Comparison of ENCODE assay signal across 38 cellular contexts in the genomic region with DNA sequence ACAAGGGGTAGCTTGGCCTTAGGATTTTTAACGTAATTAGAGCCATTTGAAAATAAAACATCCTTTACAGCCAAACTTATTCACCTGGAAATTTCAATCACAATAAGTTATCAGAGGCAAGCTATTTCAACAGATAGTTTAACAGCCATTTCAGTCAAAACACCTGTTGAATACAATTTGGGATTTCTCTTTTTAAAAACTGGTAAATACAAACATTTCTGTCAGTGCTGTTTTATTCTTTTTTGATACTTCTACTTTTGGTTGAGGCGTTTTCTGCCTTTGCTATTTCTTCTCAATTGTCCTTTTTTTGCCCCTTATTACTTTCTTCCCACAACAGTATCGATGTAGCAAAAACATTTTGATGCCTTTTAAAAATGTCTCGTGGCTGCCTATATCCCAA. TPM values are rescaled to one million over a fixed set of nuclear protein-coding genes. Genes with fewer than 3 reads are reported as not detected.
"Had no signal": no experiment of that assay in that cellular context is flagged by ENCODE, and none has a peak within 500 bp of the region (broad histone marks: within the 10 kb centered on the region; RNA-seq: fewer than 3 reads in every experiment).

No MANE protein-coding gene starts in this region.

- H3K27ac Mint-ChIP-seq: activated B cell treated with CpG ODN at 0.5 μM for 24 hours; activated CD4-positive, alpha-beta memory T cell treated with anti-CD3 and anti-CD28 coated beads for 36 hours; activated CD4-positive, alpha-beta T cell treated with anti-CD3 and anti-CD28 coated beads, Interleukin-2, amount 10 ng/mL, durations not matched to agents 24 days and 14 days; activated CD8-positive, alpha-beta T cell treated with anti-CD3 and anti-CD28 coated beads for 36 hours; activated naive CD4-positive, alpha-beta T cell treated with anti-CD3 and anti-CD28 coated beads, Interleukin-2, amount 10 ng/mL, durations not matched to agents 7 days and 5 days; activated naive CD4-positive, alpha-beta T cell treated with anti-CD3 and anti-CD28 coated beads, Interleukin-2, amount 50 U/mL, for 24 hours; activated naive CD8-positive, alpha-beta T cell; activated naive CD8-positive, alpha-beta T cell treated with anti-CD3 and anti-CD28 coated beads, Interleukin-2, amount 10 ng/mL, durations not matched to agents 7 days and 5 days; activated naive CD8-positive, alpha-beta T cell treated with anti-CD3 and anti-CD28 coated beads, Interleukin-2, amount 50 U/mL, for 24 hours; activated T-cell treated with anti-CD3 and anti-CD28 coated beads, Interleukin-2, amount 50 U/mL, for 72 hours; activated T-helper 1 cell treated with anti-CD3 and anti-CD28 coated beads, Interleukin-12 subunit alpha, Interleukin-12 subunit beta, Interleukin-2, Interleukin-4 antibody, amounts not matched to agents 30 ng/mL and 10 ng/mL and 1 ng/mL, durations not matched to agents 14 hours and 24 hours and 36 hours; activated T-helper 17 cell treated with anti-CD3 and anti-CD28 coated beads, Interleukin-2, amount 50 U/mL, for 72 hours; brain; T-helper 1 cell treated with Interleukin-12 subunit alpha and Interleukin-12 subunit beta and Interleukin-4 antibody, amounts not matched to agents 30 μg/mL and 1 μg/mL, for 36 hours; T-helper 2 cell treated with Interferon-gamma antibody and Interleukin-4, amounts not matched to agents 5 μg/mL and 100 μg/mL, for 36 hours had no signal

- FAIRE-seq: bronchial epithelial cell, TTC549 had no signal

- H3K4me1 Mint-ChIP-seq: activated CD4-positive, alpha-beta T cell treated with anti-CD3 and anti-CD28 coated beads, Interleukin-2, amount 10 ng/mL, durations not matched to agents 24 days and 14 days; central memory CD8-positive, alpha-beta T cell had no signal

- H3K36me3 Mint-ChIP-seq: activated CD4-positive, alpha-beta memory T cell treated with anti-CD3 and anti-CD28 coated beads for 36 hours; activated naive CD4-positive, alpha-beta T cell treated with anti-CD3 and anti-CD28 coated beads, Interleukin-2, amount 10 ng/mL, durations not matched to agents 7 days and 5 days; activated naive CD4-positive, alpha-beta T cell treated with anti-CD3 and anti-CD28 coated beads, Interleukin-2, amount 50 U/mL, for 24 hours; activated naive CD8-positive, alpha-beta T cell; activated naive CD8-positive, alpha-beta T cell treated with anti-CD3 and anti-CD28 coated beads, Interleukin-2, amount 10 ng/mL, durations not matched to agents 7 days and 5 days; brain had no signal

- H3K36me3 ChIP-seq: cardiac muscle cell had no signal

- H3K9me3 Mint-ChIP-seq: activated B cell treated with CpG ODN at 0.5 μM for 24 hours; activated CD4-positive, alpha-beta memory T cell treated with anti-CD3 and anti-CD28 coated beads for 36 hours; activated CD8-positive, alpha-beta T cell treated with anti-CD3 and anti-CD28 coated beads for 36 hours; activated naive CD4-positive, alpha-beta T cell treated with anti-CD3 and anti-CD28 coated beads, Interleukin-2, amount 10 ng/mL, durations not matched to agents 7 days and 5 days; activated naive CD4-positive, alpha-beta T cell treated with anti-CD3 and anti-CD28 coated beads, Interleukin-2, amount 50 U/mL, for 24 hours; activated naive CD8-positive, alpha-beta T cell treated with anti-CD3 and anti-CD28 coated beads, Interleukin-2, amount 10 ng/mL, durations not matched to agents 7 days and 5 days; activated naive CD8-positive, alpha-beta T cell treated with anti-CD3 and anti-CD28 coated beads, Interleukin-2, amount 50 U/mL, for 24 hours; activated T-cell treated with anti-CD3 and anti-CD28 coated beads, Interleukin-2, amount 50 U/mL, for 4 hours; activated T-cell treated with anti-CD3 and anti-CD28 coated beads, Interleukin-2, amount 50 U/mL, for 72 hours; activated T-helper 1 cell treated with anti-CD3 and anti-CD28 coated beads, Interleukin-12 subunit alpha, Interleukin-12 subunit beta, Interleukin-2, Interleukin-4 antibody, amounts not matched to agents 30 ng/mL and 10 ng/mL and 1 ng/mL, durations not matched to agents 14 hours and 24 hours and 36 hours; central memory CD8-positive, alpha-beta T cell; T-helper 1 cell treated with Interleukin-12 subunit alpha and Interleukin-12 subunit beta and Interleukin-4 antibody, amounts not matched to agents 30 μg/mL and 1 μg/mL, for 36 hours; T-helper 2 cell treated with Interferon-gamma antibody and Interleukin-4, amounts not matched to agents 5 μg/mL and 100 μg/mL, for 36 hours had no signal

- DNase-seq: activated B cell treated with CpG ODN at 0.5 μM for 24 hours; activated CD4-positive, alpha-beta memory T cell treated with anti-CD3 and anti-CD28 coated beads for 36 hours; activated CD4-positive, alpha-beta T cell treated with anti-CD3 and anti-CD28 coated beads for 4 hours; activated CD4-positive, alpha-beta T cell treated with anti-CD3 and anti-CD28 coated beads, Interleukin-2, amount 10 ng/mL, durations not matched to agents 24 days and 14 days; activated CD4-positive, alpha-beta T cell treated with anti-CD3 and anti-CD28 coated beads, Interleukin-2, amount 50 U/mL, for 1 hour; activated CD4-positive, alpha-beta T cell treated with anti-CD3 and anti-CD28 coated beads, Interleukin-2, amount 50 U/mL, for 4 hours; activated CD4-positive, CD25-positive, alpha-beta regulatory T cell treated with anti-CD3 and anti-CD28 coated beads, Interleukin-2, amount 50 U/mL, for 72 hours; activated CD8-positive, alpha-beta memory T cell treated with anti-CD3 and anti-CD28 coated beads, Interleukin-2, amount 50 U/mL, for 4 hours; activated CD8-positive, alpha-beta T cell treated with anti-CD3 and anti-CD28 coated beads for 36 hours; activated effector memory CD4-positive, alpha-beta T cell treated with anti-CD3 and anti-CD28 coated beads, Interleukin-2, amount 50 U/mL, for 16 hours; activated naive CD4-positive, alpha-beta T cell treated with anti-CD3 and anti-CD28 coated beads, Interleukin-2, amount 10 ng/mL, durations not matched to agents 7 days and 5 days; activated naive CD4-positive, alpha-beta T cell treated with Interleukin-2 at 50 U/mL for 16 hours; activated naive CD8-positive, alpha-beta T cell treated with anti-CD3 and anti-CD28 coated beads, Interleukin-2, amount 10 ng/mL, durations not matched to agents 7 days and 5 days; activated naive CD8-positive, alpha-beta T cell treated with anti-CD3 and anti-CD28 coated beads, Interleukin-2, amount 50 U/mL, for 24 hours; activated T-cell treated with anti-CD3 and anti-CD28 coated beads for 4 hours; activated T-cell treated with anti-CD3 and anti-CD28 coated beads, Interleukin-2, amount 50 U/mL, for 1 hour; activated T-cell treated with anti-CD3 and anti-CD28 coated beads, Interleukin-2, amount 50 U/mL, for 4 hours; activated T-cell treated with anti-CD3 and anti-CD28 coated beads, Interleukin-2, amount 50 U/mL, for 72 hours; aorta; caudate nucleus; cerebellar nuclear complex; T-helper 1 cell; T-helper 2 cell; T-helper 9 cell had no signal

- H3K4me3 Mint-ChIP-seq: activated B cell treated with CpG ODN at 0.5 μM for 24 hours; activated CD4-positive, alpha-beta memory T cell treated with anti-CD3 and anti-CD28 coated beads for 36 hours; activated CD4-positive, alpha-beta T cell treated with anti-CD3 and anti-CD28 coated beads, Interleukin-2, amount 10 ng/mL, durations not matched to agents 24 days and 14 days; activated CD8-positive, alpha-beta T cell treated with anti-CD3 and anti-CD28 coated beads for 36 hours; activated naive CD4-positive, alpha-beta T cell treated with anti-CD3 and anti-CD28 coated beads, Interleukin-2, amount 10 ng/mL, durations not matched to agents 7 days and 5 days; activated naive CD4-positive, alpha-beta T cell treated with anti-CD3 and anti-CD28 coated beads, Interleukin-2, amount 50 U/mL, for 24 hours; activated naive CD8-positive, alpha-beta T cell; activated naive CD8-positive, alpha-beta T cell treated with anti-CD3 and anti-CD28 coated beads, Interleukin-2, amount 10 ng/mL, durations not matched to agents 7 days and 5 days; activated naive CD8-positive, alpha-beta T cell treated with anti-CD3 and anti-CD28 coated beads, Interleukin-2, amount 50 U/mL, for 24 hours; activated T-cell treated with anti-CD3 and anti-CD28 coated beads, Interleukin-2, amount 50 U/mL, for 4 hours; activated T-cell treated with anti-CD3 and anti-CD28 coated beads, Interleukin-2, amount 50 U/mL, for 72 hours; activated T-helper 1 cell treated with anti-CD3 and anti-CD28 coated beads, Interleukin-12 subunit alpha, Interleukin-12 subunit beta, Interleukin-2, Interleukin-4 antibody, amounts not matched to agents 30 ng/mL and 10 ng/mL and 1 ng/mL, durations not matched to agents 14 hours and 24 hours and 36 hours; activated T-helper 17 cell treated with anti-CD3 and anti-CD28 coated beads, Interleukin-2, amount 50 U/mL, for 72 hours; brain; central memory CD8-positive, alpha-beta T cell; T-helper 1 cell treated with Interleukin-12 subunit alpha and Interleukin-12 subunit beta and Interleukin-4 antibody, amounts not matched to agents 30 μg/mL and 1 μg/mL, for 36 hours; T-helper 2 cell treated with Interferon-gamma antibody and Interleukin-4, amounts not matched to agents 5 μg/mL and 100 μg/mL, for 36 hours had no signal

- H3K4me3 ChIP-seq: cardiac muscle cell had no signal

- H3K27ac ChIP-seq: cardiac muscle cell, VCaP had no signal

RNA-seq across cellular contexts. Expression of a gene that starts 2.1 kb away (rescaled TPM):
- total RNA-seq: activated B cell treated with CpG ODN at 0.5 μM for 24 hours; activated CD4-positive, alpha-beta memory T cell treated with anti-CD3 and anti-CD28 coated beads for 36 hours; activated CD4-positive, alpha-beta T cell treated with anti-CD3 and anti-CD28 coated beads, Interleukin-2, amount 10 ng/mL, durations not matched to agents 24 days and 14 days; activated CD8-positive, alpha-beta memory T cell treated with anti-CD3 and anti-CD28 coated beads for 36 hours; activated CD8-positive, alpha-beta T cell treated with anti-CD3 and anti-CD28 coated beads for 36 hours; activated naive CD8-positive, alpha-beta T cell treated with anti-CD3 and anti-CD28 coated beads, Interleukin-2, amount 10 ng/mL, durations not matched to agents 7 days and 5 days; activated T-cell treated with anti-CD3 and anti-CD28 coated beads, Interleukin-2, amount 50 U/mL, for 4 hours; activated T-helper 1 cell treated with anti-CD3 and anti-CD28 coated beads, Interleukin-12 subunit alpha, Interleukin-12 subunit beta, Interleukin-2, Interleukin-4 antibody, amounts not matched to agents 30 ng/mL and 10 ng/mL and 1 ng/mL, durations not matched to agents 14 hours and 24 hours and 36 hours; activated T-helper 17 cell treated with anti-CD3 and anti-CD28 coated beads, Interleukin-2, amount 50 U/mL, for 72 hours; chondrocyte had no signal
- polyA plus RNA-seq: aorta had no signal
